Comparison of ENCODE assay signal across 8 cellular contexts in genomic region chr10:48305905-48306264, GRCh38. TPM values are rescaled to one million over a fixed set of nuclear protein-coding genes. Genes with fewer than 3 reads are reported as not detected.
A peak's percentile ranks its signal among the peaks of the same experiment; 100 is the strongest.
DNase-seq lines count a peak whose midpoint lies in the region; ATAC-seq and TF ChIP-seq lines count a peak whose summit lies in the region.

No MANE protein-coding gene starts in this region.

- POLR2A ChIA-PET in MCF 10A (lab: Yijun Ruan, JAX) = interaction anchor here (0.9 to 1.2 kb wide), 4 partner anchors 10 to 201 kb away, joined by 3 to 5 read pairs (median 3); no protein-coding TSS in a partner anchor

- H3K9ac ChIP-seq in mucosa of rectum (ENCODE audit: low read depth in 1 of 2, low read length in 2 of 2) = peak overlapping the region in 1 of 2 donors; percentile 52

- H3K27me3 ChIP-seq in right atrium auricular region (no peaks in the 10 kb centered on the region), mucosa of rectum (ENCODE audit: control insufficient read depth in 2 of 2, insufficient read depth in 2 of 2, low read length in 2 of 2) (no peaks in the 10 kb centered on the region), uterus (no peaks in the 10 kb centered on the region)

- TF ChIP-seq CTCF in right atrium auricular region (IDR thresholded peaks at IDR 0.05) = no peak
- TF ChIP-seq CTCF in MCF 10A (IDR thresholded peaks at IDR 0.05; ENCODE audit: unreplicated experiment) = no peak
- no peak for TF ChIP-seq CTCF in uterus (IDR thresholded peaks at IDR 0.05)

- CTCF ChIA-PET in MCF 10A (lab: Yijun Ruan, JAX) = no interaction called here

- no peak for DNase-seq in right atrium auricular region (ENCODE audit: low spot score)
- DNase-seq in left ventricle myocardium superior = no peak
- DNase-seq in MCF 10A (ENCODE audit: unreplicated experiment) = no peak
- DNase-seq in uterus = no peak
- no peak for DNase-seq in stimulated activated CD4-positive, alpha-beta T cell treated with anti-CD3 and anti-CD28 coated beads, Interleukin-1b, Interleukin-23, amount 100 ng/mL, for 48 hours
- no peak for DNase-seq in NCI-H526 (lab: John Stamatoyannopoulos, UW)

- intact Hi-C loops in left ventricle myocardium superior (cut with micrococcal nuclease) = no loop called here
- intact Hi-C loops in MCF 10A (cut with micrococcal nuclease) = no loop called here
- intact Hi-C loops in uterus (cut with DNase I; ENCODE audit: low total_unique reads) = no loop called here

- peaks cover 23% of the 10 kb centered on the region for H3K4me1 Mint-ChIP-seq in MCF 10A (ENCODE audit: insufficient read depth, unreplicated experiment)

- H3K27ac ChIP-seq in right atrium auricular region (peak overlapping the region; percentile 97 to 98), mucosa of rectum (ENCODE audit: low read depth in 2 of 2, low read length in 2 of 2) (peak overlapping the region; percentile 54 to 59), uterus (peak overlapping the region; percentile 86 to 99)

- H3K4me3 Mint-ChIP-seq in MCF 10A (ENCODE audit: unreplicated experiment) = peak overlapping the region; percentile 75

- TSS peak; percentile 22 for BruUV-seq in MCF 10A (replicated peaks; lab: Mats Ljungman, UMichigan)

- ATAC-seq in left ventricle myocardium superior (no peak), GM19467 (IDR thresholded peaks at IDR 0.05; ENCODE audit: unreplicated experiment) (no peak)

- H3K27ac Mint-ChIP-seq in MCF 10A (ENCODE audit: low read depth, unreplicated experiment) = peak overlapping the region; percentile 51

- H3K27me3 Mint-ChIP-seq in MCF 10A (ENCODE audit: insufficient read depth, unreplicated experiment) = no peaks in the 10 kb centered on the region

- no peaks in the 10 kb centered on the region for H3K36me3 Mint-ChIP-seq in MCF 10A (ENCODE audit: insufficient read depth, unreplicated experiment)

- H3K4me1 ChIP-seq in right atrium auricular region (peaks cover 0 to 33% of the 10 kb centered on the region in 2 donors), mucosa of rectum (ENCODE audit: control insufficient read depth in 2 of 2, insufficient read depth in 2 of 2, low read length in 2 of 2) (peaks cover 9 to 15% of the 10 kb centered on the region in 2 donors), uterus (no peaks in the 10 kb centered on the region)

- H3K36me3 ChIP-seq in right atrium auricular region (no peaks in the 10 kb centered on the region), mucosa of rectum (ENCODE audit: control insufficient read depth in 2 of 2, insufficient read depth in 2 of 2, low read length in 2 of 2) (no peaks in the 10 kb centered on the region), uterus (no peaks in the 10 kb centered on the region)

- peak overlapping the region; percentile 89 to 93 for H3K4me3 ChIP-seq in right atrium auricular region
- peak overlapping the region; percentile 42 to 60 for H3K4me3 ChIP-seq in mucosa of rectum (ENCODE audit: low read length in 2 of 2)
- H3K4me3 ChIP-seq in uterus = peak overlapping the region; percentile 75 to 99

- no peaks in the 10 kb centered on the region for H3K9me3 ChIP-seq in right atrium auricular region
- H3K9me3 ChIP-seq in mucosa of rectum (ENCODE audit: control insufficient read depth in 2 of 2, low read length in 2 of 2) = no peaks in the 10 kb centered on the region
- no peaks in the 10 kb centered on the region for H3K9me3 ChIP-seq in uterus

- no peaks in the 10 kb centered on the region for H3K9me3 Mint-ChIP-seq in MCF 10A (ENCODE audit: unreplicated experiment)

- no peak for TF ChIP-seq POLR2A in uterus (IDR thresholded peaks at IDR 0.05)

RNA-seq across cellular contexts. Expression of gene MAPK8, which starts 0.6 kb away (rescaled TPM):
- 10 to 100 TPM; 22.3 to 26.5 TPM for total RNA-seq in right atrium auricular region
- total RNA-seq in left ventricle myocardium superior = 38.4 TPM
- total RNA-seq in MCF 10A (2022) = 48.9 and 52.9 TPM in 2 replicates
- total RNA-seq in uterus = 100 to 1,000 TPM in 1 of 4 donors, 10 to 100 TPM in 3; 13.6 to 182 (median 41.7) TPM

RNA-seq across cellular contexts. Expression of gene FRMPD2, which starts 31.4 kb away (rescaled TPM):
- total RNA-seq in right atrium auricular region (1 to 10 TPM; 1.2 to 7.5 TPM), left ventricle myocardium superior (not detected), MCF 10A (2022) (0.98 and 1.3 TPM in 2 replicates), uterus (1 to 10 TPM in 1 of 4 donors, under 1 TPM in 2, not detected in 1; 0.21 to 2.5 (median 0.26) TPM)
